ENCODE assay signal across 27 cellular contexts in the genomic region with DNA sequence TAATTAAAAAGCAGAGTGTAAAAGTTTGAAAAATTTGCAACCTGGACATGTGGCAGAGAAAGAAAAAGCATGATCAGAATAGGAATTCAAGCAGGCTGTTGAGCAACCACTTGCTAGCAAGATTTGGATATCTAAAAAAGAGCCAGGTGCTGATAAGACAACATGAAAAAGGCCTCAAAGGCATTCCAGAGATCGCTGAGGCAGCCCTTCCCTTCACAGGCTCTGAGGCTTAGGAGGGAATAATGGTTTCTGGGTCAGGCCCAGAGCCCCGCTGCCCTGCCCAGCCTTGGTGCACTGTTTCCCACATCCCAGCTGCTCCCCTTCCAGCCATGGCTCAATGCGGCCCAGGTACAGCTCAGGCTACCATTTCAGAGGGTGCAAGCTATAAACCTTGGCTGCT.
"Had no signal": no experiment of that assay in that cellular context is flagged by ENCODE, and none has a peak within 500 bp of the region (broad histone marks: within the 10 kb centered on the region; RNA-seq: fewer than 3 reads in every experiment).

No MANE protein-coding gene starts in this region.

- H3K27me3 ChIP-seq: esophagus squamous epithelium, ovary, sigmoid colon, spleen, tibial nerve, upper lobe of right lung, uterus had no signal

- DNase-seq: dermis blood vessel endothelial cell; effector memory CD4-positive, alpha-beta T cell; erythroblast; esophagus squamous epithelium; left ventricle myocardium superior; lower lobe of right lung; naive thymus-derived CD8-positive, alpha-beta T cell; nephron progenitor cell; nucleus accumbens; ovary; posterior cingulate gyrus; psoas muscle; right cardiac atrium; sigmoid colon; spleen; stimulated activated CD4-positive, alpha-beta T cell treated with anti-CD3 and anti-CD28 coated beads, Interleukin-4, amount 100 ng/mL, for 4 hours; stimulated activated naive CD8-positive, alpha-beta T cell treated with anti-CD3 and anti-CD28 coated beads, Interleukin-15, Interleukin-2, amounts not matched to agents 100 U/mL and 50 U/mL, for 24 hours; upper lobe of right lung; uterus had no signal

- H3K27ac ChIP-seq: coronary artery, esophagus squamous epithelium, lower lobe of right lung, ovary, psoas muscle, sigmoid colon, skin epidermis, spleen, thoracic aorta, tibial nerve, upper lobe of right lung, uterus had no signal

- FAIRE-seq: endometrium, frontal cortex, keratinocyte had no signal

- ATAC-seq: lower lobe of right lung; naive thymus-derived CD8-positive, alpha-beta T cell; psoas muscle; right cardiac atrium; stimulated activated memory B cell treated with anti-CD40 and anti-IgM and Interleukin-4, amounts not matched to agents 10 μg/mL and 1 μg/mL and 100 μg/mL, for 72 hours; stimulated activated naive CD8-positive, alpha-beta T cell treated with anti-CD3 and anti-CD28 coated beads, Interleukin-15, Interleukin-2, amounts not matched to agents 100 U/mL and 50 U/mL, for 24 hours had no signal

- H3K27ac Mint-ChIP-seq: naive thymus-derived CD8-positive, alpha-beta T cell; nephron progenitor cell; stimulated activated memory B cell treated with anti-CD40 and anti-IgM and Interleukin-4, amounts not matched to agents 10 μg/mL and 1 μg/mL and 100 μg/mL, for 72 hours had no signal

- H3K36me3 Mint-ChIP-seq: stimulated activated memory B cell treated with anti-CD40 and anti-IgM and Interleukin-4, amounts not matched to agents 10 μg/mL and 1 μg/mL and 100 μg/mL, for 72 hours had no signal

- H3K4me3 ChIP-seq: coronary artery, esophagus squamous epithelium, lower lobe of right lung, ovary, psoas muscle, sigmoid colon, skin epidermis, spleen, thoracic aorta, tibial nerve, upper lobe of right lung, uterus had no signal

- H3K4me3 Mint-ChIP-seq: naive thymus-derived CD8-positive, alpha-beta T cell; nephron progenitor cell; stimulated activated memory B cell treated with anti-CD40 and anti-IgM and Interleukin-4, amounts not matched to agents 10 μg/mL and 1 μg/mL and 100 μg/mL, for 72 hours had no signal

- H3K27me3 Mint-ChIP-seq: stimulated activated memory B cell treated with anti-CD40 and anti-IgM and Interleukin-4, amounts not matched to agents 10 μg/mL and 1 μg/mL and 100 μg/mL, for 72 hours had no signal

- H3K9me3 ChIP-seq: lower lobe of right lung, ovary, psoas muscle, sigmoid colon, thoracic aorta, tibial nerve, upper lobe of right lung, uterus had no signal

- H3K36me3 ChIP-seq: esophagus squamous epithelium, lower lobe of right lung, ovary, sigmoid colon, spleen, thoracic aorta, tibial nerve, upper lobe of right lung, uterus had no signal

- H3K4me1 Mint-ChIP-seq: naive thymus-derived CD8-positive, alpha-beta T cell; stimulated activated memory B cell treated with anti-CD40 and anti-IgM and Interleukin-4, amounts not matched to agents 10 μg/mL and 1 μg/mL and 100 μg/mL, for 72 hours had no signal

- H3K4me1 ChIP-seq: esophagus squamous epithelium, lower lobe of right lung, psoas muscle, sigmoid colon, tibial nerve, upper lobe of right lung, uterus had no signal
